Comparison of ENCODE assay signal across 8 cellular contexts in genomic region chr14:22070119-22070982, GRCh38.
DNase-seq lines count a peak whose midpoint lies in the region; ATAC-seq and TF ChIP-seq lines count a peak whose summit lies in the region.

No MANE protein-coding gene starts in this region.

- H3K4me1 Mint-ChIP-seq in T-helper 2 cell treated with Interferon-gamma antibody and Interleukin-4, amounts not matched to agents 5 μg/mL and 100 μg/mL, for 36 hours (ENCODE audit: low read depth): peaks cover 47% of the 10 kb centered on the region
- H3K4me1 Mint-ChIP-seq in Caco-2 (ENCODE audit: low read depth, unreplicated experiment): no peaks in the 10 kb centered on the region

- peak overlapping the region; percentile 94 for H3K27ac Mint-ChIP-seq in T-helper 2 cell treated with Interferon-gamma antibody and Interleukin-4, amounts not matched to agents 5 μg/mL and 100 μg/mL, for 36 hours
- no peak overlapping the region for H3K27ac Mint-ChIP-seq in Caco-2 (ENCODE audit: unreplicated experiment)

- H4K8ac ChIP-seq in trophoblast cell (ENCODE audit: low read depth, low read length): no peak overlapping the region

- CTCF ChIA-PET in Caco-2 (lab: Charles Lee): interaction anchor here (0.6 to 1.4 kb wide), 3 partner anchors 14 to 73 kb away, joined by 3 to 6 read pairs (median 3); no protein-coding TSS in a partner anchor

- no peaks in the 10 kb centered on the region for H3K4me1 ChIP-seq in trophoblast cell (ENCODE audit: control insufficient read depth in 1 of 2, insufficient read depth in 2 of 2, low read length in 2 of 2)
- no peaks in the 10 kb centered on the region for H3K4me1 ChIP-seq in Caco-2

- no peak overlapping the region for H3K4ac ChIP-seq in trophoblast cell (ENCODE audit: low read depth, low read length)

- no peaks in the 10 kb centered on the region for H3K79me2 ChIP-seq in trophoblast cell (ENCODE audit: control insufficient read depth, insufficient read depth, low read length, poor library complexity)

- H3K9me3 Mint-ChIP-seq in T-helper 2 cell treated with Interferon-gamma antibody and Interleukin-4, amounts not matched to agents 5 μg/mL and 100 μg/mL, for 36 hours: no peaks in the 10 kb centered on the region
- no peaks in the 10 kb centered on the region for H3K9me3 Mint-ChIP-seq in Caco-2 (ENCODE audit: unreplicated experiment)

- no peak overlapping the region for H3K23ac ChIP-seq in trophoblast cell (ENCODE audit: low read length)

- H3K4me2 ChIP-seq in trophoblast cell (ENCODE audit: low read length): no peak overlapping the region

- no peak overlapping the region for H2BK120ac ChIP-seq in trophoblast cell (ENCODE audit: insufficient read depth, low read length, poor library complexity)

- H4K91ac ChIP-seq in trophoblast cell (ENCODE audit: low read depth, low read length): no peak overlapping the region

- DNase-seq in T-helper 2 cell treated with Interferon-gamma antibody and Interleukin-4, amounts not matched to agents 5 μg/mL and 100 μg/mL, for 36 hours (ENCODE audit: low spot score): peak; percentile 46
- DNase-seq in ecto neural progenitor cell (ENCODE audit: low spot score): peak; percentile 58
- DNase-seq in trophoblast cell: peak; percentile 6 to 36
- no peak for DNase-seq in Caco-2
- no peak for DNase-seq in epidermal melanocyte (ENCODE audit: insufficient read length, low spot score)
- DNase-seq in NCI-H2107 (lab: John Stamatoyannopoulos, UW): no peak

- WGBS in trophoblast cell (ENCODE audit: extremely low coverage, insufficient coverage, insufficient read length): no CpG with 5 or more reads among the region's 12 CpGs

- H2BK12ac ChIP-seq in trophoblast cell (ENCODE audit: low read length): no peak overlapping the region

- no peaks in the 10 kb centered on the region for H3K9me3 ChIP-seq in trophoblast cell (ENCODE audit: insufficient read depth, low read depth, low read length)
- no peaks in the 10 kb centered on the region for H3K9me3 ChIP-seq in Caco-2

- ATAC-seq in GM18907 (IDR thresholded peaks at IDR 0.05; ENCODE audit: unreplicated experiment): peak; percentile 68
- peak; percentile 59 for ATAC-seq in HG02973 (IDR thresholded peaks at IDR 0.05; ENCODE audit: unreplicated experiment)

- no TSS peak for BruUV-seq in Caco-2 (replicated peaks; lab: Mats Ljungman, UMichigan)

- peaks cover 12% of the 10 kb centered on the region for H3K36me3 Mint-ChIP-seq in T-helper 2 cell treated with Interferon-gamma antibody and Interleukin-4, amounts not matched to agents 5 μg/mL and 100 μg/mL, for 36 hours (ENCODE audit: low read depth)
- H3K36me3 Mint-ChIP-seq in Caco-2 (ENCODE audit: insufficient read depth, unreplicated experiment): no peaks in the 10 kb centered on the region

- TF ChIP-seq CTCF in Caco-2 (IDR thresholded peaks at IDR 0.05; ENCODE audit: insufficient read depth in 1 of 2, low read depth in 1 of 2, low read length in 1 of 2, severe bottlenecking in 1 of 2, unreplicated experiment in 1 of 2): no peak

- H3K36me3 ChIP-seq in trophoblast cell (ENCODE audit: control insufficient read depth in 1 of 2, insufficient read depth in 2 of 2, low read length in 2 of 2) (no peaks in the 10 kb centered on the region), Caco-2 (ENCODE audit: control insufficient read depth, insufficient read depth, low read length) (no peaks in the 10 kb centered on the region)

- no peak overlapping the region for H3K14ac ChIP-seq in trophoblast cell (ENCODE audit: low read length)

- no peaks in the 10 kb centered on the region for H3K79me1 ChIP-seq in trophoblast cell (ENCODE audit: low read length)

- no peak overlapping the region for H3K9ac ChIP-seq in trophoblast cell (ENCODE audit: low read length)

- POLR2A ChIA-PET in Caco-2 (lab: Charles Lee): no interaction called here

- H3K4me3 ChIP-seq in trophoblast cell (ENCODE audit: low read depth, low read length) (no peak overlapping the region), Caco-2 (ENCODE audit: low read depth, low read length) (no peak overlapping the region)

- no peak overlapping the region for H2BK5ac ChIP-seq in trophoblast cell (ENCODE audit: low read depth, low read length, poor library complexity)

- H3K27me3 Mint-ChIP-seq in T-helper 2 cell treated with Interferon-gamma antibody and Interleukin-4, amounts not matched to agents 5 μg/mL and 100 μg/mL, for 36 hours (ENCODE audit: low read depth): no peaks in the 10 kb centered on the region
- peaks cover 15% of the 10 kb centered on the region for H3K27me3 Mint-ChIP-seq in Caco-2 (ENCODE audit: insufficient read depth, unreplicated experiment)

- no peaks in the 10 kb centered on the region for H3K27me3 ChIP-seq in trophoblast cell (ENCODE audit: insufficient read depth, low read length)
- no peaks in the 10 kb centered on the region for H3K27me3 ChIP-seq in Caco-2 (replicated peaks; ENCODE audit: control insufficient read depth, insufficient read depth, low read length)

- H3K18ac ChIP-seq in trophoblast cell (ENCODE audit: low read length): no peak overlapping the region

- H3K27ac ChIP-seq in trophoblast cell (ENCODE audit: low read depth, low read length): no peak overlapping the region

- H2AFZ ChIP-seq in trophoblast cell (ENCODE audit: insufficient read depth, low read length, poor library complexity): no peak overlapping the region

- H3K4me3 Mint-ChIP-seq in T-helper 2 cell treated with Interferon-gamma antibody and Interleukin-4, amounts not matched to agents 5 μg/mL and 100 μg/mL, for 36 hours: peak overlapping the region; percentile 96
- H3K4me3 Mint-ChIP-seq in Caco-2 (ENCODE audit: unreplicated experiment): no peak overlapping the region

- H4K12ac ChIP-seq in trophoblast cell (ENCODE audit: low read depth, low read length): no peak overlapping the region

- intact Hi-C loops in Caco-2 (cut with micrococcal nuclease; ENCODE audit: unreplicated experiment): no loop called here

- no peak overlapping the region for H2AK5ac ChIP-seq in trophoblast cell (ENCODE audit: low read length)

Comparison
In these comparisons a context has a peak if more than half of its experiments do, and no peak if none do; other contexts are left out.
1. DNase-seq: peak in T-helper 2 cell treated with Interferon-gamma antibody and Interleukin-4, amounts not matched to agents 5 μg/mL and 100 μg/mL, for 36 hours (single experiment), ecto neural progenitor cell (single experiment) and trophoblast cell (2 of 2); none in Caco-2 (0 of 2), epidermal melanocyte (single experiment) and NCI-H2107 (single experiment).